8 cellular contexts compared by ENCODE assay signal in the genomic region with DNA sequence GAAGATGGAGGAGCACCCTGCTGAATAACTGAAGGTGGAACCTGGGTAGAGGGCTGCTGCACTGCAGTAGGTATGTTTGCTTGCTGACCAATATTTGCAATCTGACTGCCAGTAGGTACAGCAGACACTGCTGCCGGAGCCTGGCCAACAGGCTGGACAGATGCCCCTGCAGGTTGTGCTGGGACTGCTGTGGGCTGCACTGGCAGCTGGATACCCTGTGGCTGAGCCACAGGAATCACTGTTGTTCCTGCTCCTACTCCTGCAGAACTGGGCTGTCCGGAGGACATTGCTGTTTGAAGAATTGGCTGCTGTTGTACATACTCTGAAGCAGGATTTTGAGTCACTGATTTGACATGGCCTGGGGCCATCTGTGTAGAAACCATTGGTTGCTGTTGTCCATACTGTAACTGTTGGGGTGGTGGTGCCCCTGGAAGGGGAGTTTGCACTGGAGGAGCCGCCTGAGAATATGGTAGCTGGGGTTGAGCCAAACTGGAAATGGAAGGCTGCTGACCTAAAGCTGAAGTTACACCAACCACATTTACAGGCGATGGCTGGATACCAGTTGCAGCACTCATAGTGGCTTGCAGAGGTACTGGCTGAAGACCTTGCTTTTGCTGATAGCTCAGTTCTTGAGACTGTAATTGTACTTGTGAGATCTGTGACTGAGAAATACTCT. TPM values are rescaled to one million over a fixed set of nuclear protein-coding genes. Genes with fewer than 3 reads are reported as not detected.
DNase-seq lines count a peak whose midpoint lies in the region; ATAC-seq and TF ChIP-seq lines count a peak whose summit lies in the region.

No MANE protein-coding gene starts in this region.

- POLR2A ChIA-PET in RWPE1 (lab: Yijun Ruan, JAX; ENCODE audit: low non-redundant PET) = no interaction called here

- H3K27ac ChIP-seq in RWPE1 (peak overlapping the region; percentile 45), suprapubic skin (no peak overlapping the region)

- no peaks in the 10 kb centered on the region; the same call in 1 of the 2 replicates for H3K27me3 ChIP-seq in GM06990 (replicated peaks; ENCODE audit: control insufficient read depth, insufficient read depth, low read length)
- H3K27me3 ChIP-seq in suprapubic skin = no peaks in the 10 kb centered on the region

- no peak overlapping the region for H3K4me3 ChIP-seq in GM06990 (replicated peaks; ENCODE audit: low read depth, low read length)
- peak overlapping the region; percentile 78 for H3K4me3 ChIP-seq in suprapubic skin

- H3K36me3 ChIP-seq in GM06990 (ENCODE audit: control insufficient read depth, insufficient read depth, low read length) (no peaks in the 10 kb centered on the region), suprapubic skin (no peaks in the 10 kb centered on the region)

- 63% methylated on average over 3 of the region's 4 CpGs for WGBS in suprapubic skin

- peaks cover 32% of the 10 kb centered on the region for H3K4me1 ChIP-seq in suprapubic skin

- in situ Hi-C loops in ACHN (cut with HindIII; ENCODE audit: low pct_ligation_motif_present, low pct_unique_long_range_greater_than_20kb, low sequenced_read_pairs) = no loop called here

- H3K9me3 ChIP-seq in suprapubic skin = no peaks in the 10 kb centered on the region

- no peak for TF ChIP-seq EP300 in suprapubic skin (IDR thresholded peaks at IDR 0.05)

- no peak for ATAC-seq in GM21717 (IDR thresholded peaks at IDR 0.05; ENCODE audit: unreplicated experiment)
- ATAC-seq in GM21576 (IDR thresholded peaks at IDR 0.05; ENCODE audit: unreplicated experiment) = no peak

- TF ChIP-seq POLR2A in suprapubic skin (IDR thresholded peaks at IDR 0.05) = no peak

- peak; percentile 41 for DNase-seq in ACHN
- DNase-seq in GM06990 (ENCODE audit: extremely low read depth, insufficient read length) = no peak
- DNase-seq in RWPE1 (ENCODE audit: low spot score) = no peak
- DNase-seq in germinal center (ENCODE audit: low spot score) = peak; percentile 12
- DNase-seq in suprapubic skin (ENCODE audit: low spot score in 2 of 2) = no peak
- DNase-seq in activated gamma-delta T cell (lab: John Stamatoyannopoulos, UW) = no peak

- CTCF ChIA-PET in RWPE1 (lab: Yijun Ruan, JAX) = interaction anchor here (0.6 kb wide), 1 partner anchor 57 kb away, joined by 3 read pairs; no protein-coding TSS in a partner anchor

- TF ChIP-seq CTCF in GM06990 (IDR thresholded peaks at IDR 0.05; ENCODE audit: insufficient read depth, low read length, poor library complexity, severe bottlenecking) (peak; percentile 32), RWPE1 (conservative IDR thresholded peaks at IDR 0.05; ENCODE audit: low read depth) (0 out of 2 replicates have a peak, but pooled peaks have one; percentile 14), suprapubic skin (IDR thresholded peaks at IDR 0.05) (peak in 1 of 2 donors; percentile 44)

RNA-seq across cellular contexts. Expression of a gene that starts 2.2 kb away (rescaled TPM):
- total RNA-seq in suprapubic skin = 100 to 1,000 TPM in 1 of 4 donors, 10 to 100 TPM in 3; 70.3 to 135 (median 92.1) TPM

Comparison
In these comparisons a context has a peak if more than half of its experiments do, and no peak if none do; other contexts are left out.
1. DNase-seq: peak in ACHN (single experiment) and germinal center (single experiment); none in GM06990 (single experiment), RWPE1 (single experiment), suprapubic skin (0 of 2) and activated gamma-delta T cell (single experiment).